In genomic region chr14:102323102-102323501, GRCh38 we compare ENCODE assay signal across 8 cellular contexts. TPM values are rescaled to one million over a fixed set of nuclear protein-coding genes. Genes with fewer than 3 reads are reported as not detected.
A peak's percentile ranks its signal among the peaks of the same experiment; 100 is the strongest.
DNase-seq lines count a peak whose midpoint lies in the region; ATAC-seq and TF ChIP-seq lines count a peak whose summit lies in the region.

No MANE protein-coding gene starts in this region.

- ATAC-seq in CD8-positive, alpha-beta T cell = no peak
- ATAC-seq in GM21529 (IDR thresholded peaks at IDR 0.05; ENCODE audit: unreplicated experiment) (no peak), GM21367 (IDR thresholded peaks at IDR 0.05; ENCODE audit: unreplicated experiment) (no peak)

- peaks cover 19% of the 10 kb centered on the region for H3K4me1 ChIP-seq in CD8-positive, alpha-beta T cell (ENCODE audit: insufficient read depth, low read length)
- H3K4me1 ChIP-seq in OCI-LY3 (ENCODE audit: low read length) (peaks cover 18% of the 10 kb centered on the region), mammary epithelial cell (ENCODE audit: insufficient read depth, low read length) (peaks cover 22% of the 10 kb centered on the region)

- H3K4me3 ChIP-seq in CD8-positive, alpha-beta T cell (ENCODE audit: low read depth, low read length) = no peak overlapping the region
- H3K4me3 ChIP-seq in OCI-LY3 (ENCODE audit: low read length) = no peak overlapping the region
- no peak overlapping the region for H3K4me3 ChIP-seq in mammary epithelial cell (replicated peaks in 1 of 3; ENCODE audit: insufficient read depth in 1 of 3, low read depth in 2 of 3, low read length in 3 of 3)

- H3K4me3 Mint-ChIP-seq in CD8-positive, alpha-beta T cell = no peak overlapping the region

- H3K4me2 ChIP-seq in OCI-LY3 (ENCODE audit: low read length) (no peak overlapping the region), mammary epithelial cell (ENCODE audit: insufficient read depth, low read depth, low read length) (peak overlapping the region; percentile 21)

- CTCF ChIA-PET in CD8-positive, alpha-beta T cell (lab: Charles Lee) = interaction anchor here (1.0 to 1.9 kb wide), 2 partner anchors 39 to 271 kb away, joined by 4 read pairs; partner anchors contain the start of genes CINP and TECPR2
- CTCF ChIA-PET in mammary epithelial cell (lab: Charles Lee; ENCODE audit: low non-redundant PET) = no interaction called here

- 1% methylated on average over 7 of the region's 8 CpGs for WGBS in mammary epithelial cell (ENCODE audit: low coverage, missing lambda C conversion rate)

- intact Hi-C loops in CD8-positive, alpha-beta T cell (cut with DNase I, micrococcal nuclease) = loop anchor here (1.0 to 5.0 kb wide), 2 partner anchors 362 to 454 kb away; partner anchors contain the start of gene TRAF3 (in 1 of the 2)
- intact Hi-C loops in mammary epithelial cell (cut with micrococcal nuclease) = no loop called here

- H3K79me2 ChIP-seq in OCI-LY3 (ENCODE audit: low read length) (peaks cover 15% of the 10 kb centered on the region), mammary epithelial cell (ENCODE audit: insufficient read depth, low read length) (peaks cover 15% of the 10 kb centered on the region)

- no peaks in the 10 kb centered on the region for H4K20me1 ChIP-seq in OCI-LY3 (ENCODE audit: insufficient read depth, low read length)
- no peaks in the 10 kb centered on the region for H4K20me1 ChIP-seq in mammary epithelial cell (ENCODE audit: insufficient read depth, low read length)

- H3K36me3 ChIP-seq in CD8-positive, alpha-beta T cell (ENCODE audit: insufficient read depth, low read length) = no peaks in the 10 kb centered on the region
- H3K36me3 ChIP-seq in OCI-LY3 (replicated peaks; ENCODE audit: low read depth, low read length) = no peaks in the 10 kb centered on the region
- no peaks in the 10 kb centered on the region for H3K36me3 ChIP-seq in mammary epithelial cell (ENCODE audit: insufficient read depth, low read length)

- dilution Hi-C loops in mammary epithelial cell (cut with HindIII; ENCODE audit: low sequenced_read_pairs) = loop anchor here (5.0 kb wide), 1 partner anchor 34 kb away; no protein-coding TSS in a partner anchor

- POLR2A ChIA-PET in CD8-positive, alpha-beta T cell (lab: Charles Lee) = no interaction called here

- peak overlapping the region; percentile 35 for H3K27ac Mint-ChIP-seq in CD8-positive, alpha-beta T cell

- H3K27me3 Mint-ChIP-seq in CD8-positive, alpha-beta T cell (ENCODE audit: low read depth) = no peaks in the 10 kb centered on the region

- no peak overlapping the region for H2AFZ ChIP-seq in OCI-LY3 (ENCODE audit: low read depth, low read length)
- no peak overlapping the region for H2AFZ ChIP-seq in mammary epithelial cell (ENCODE audit: low read depth, low read length)

- peak in 1 of 7 experiments; percentile 22 for DNase-seq in CD8-positive, alpha-beta T cell
- DNase-seq in HCEC 1CT (peak; percentile 77), mammary epithelial cell (peak; percentile 72)

- H3K4me1 Mint-ChIP-seq in CD8-positive, alpha-beta T cell (ENCODE audit: low read depth) = peaks cover 38% of the 10 kb centered on the region

- in situ Hi-C loops in mammary epithelial cell (cut with MboI; ENCODE audit: low sequenced_read_pairs in 2 of 2) = loop anchor here in 1 of 2 donors (25.0 kb wide), 1 partner anchor 236 kb away; the partner anchor contains the start of gene HSP90AA1

- peaks cover 25% of the 10 kb centered on the region for H3K36me3 Mint-ChIP-seq in CD8-positive, alpha-beta T cell

- BruUV-seq in mammary epithelial cell (replicated peaks; lab: Mats Ljungman, UMichigan) = no TSS peak

- no peaks in the 10 kb centered on the region for H3K9me3 ChIP-seq in CD8-positive, alpha-beta T cell (ENCODE audit: low read length)
- no peaks in the 10 kb centered on the region for H3K9me3 ChIP-seq in OCI-LY3 (ENCODE audit: insufficient read depth, low read length)
- no peaks in the 10 kb centered on the region for H3K9me3 ChIP-seq in mammary epithelial cell (replicated peaks; ENCODE audit: insufficient read depth, low read length)

- H3K27ac ChIP-seq in CD8-positive, alpha-beta T cell (ENCODE audit: low read depth, low read length) = no peak overlapping the region
- H3K27ac ChIP-seq in OCI-LY3 (ENCODE audit: low read length) (no peak overlapping the region), mammary epithelial cell (ENCODE audit: insufficient read depth, low read depth, low read length) (no peak overlapping the region), layer of hippocampus (ENCODE audit: low read depth, low read length) (peak overlapping the region; percentile 78), temporal lobe (ENCODE audit: low read depth, low read length) (peak overlapping the region; percentile 83)

- no peaks in the 10 kb centered on the region for H3K9me3 Mint-ChIP-seq in CD8-positive, alpha-beta T cell

- no peaks in the 10 kb centered on the region for H3K27me3 ChIP-seq in CD8-positive, alpha-beta T cell (ENCODE audit: insufficient read depth, low read length)
- no peaks in the 10 kb centered on the region for H3K27me3 ChIP-seq in OCI-LY3 (ENCODE audit: low read depth, low read length)
- H3K27me3 ChIP-seq in mammary epithelial cell (ENCODE audit: insufficient read depth, low read length) = no peaks in the 10 kb centered on the region
- H3K27me3 ChIP-seq in layer of hippocampus (ENCODE audit: control insufficient read depth, insufficient read depth, low read length) = no peaks in the 10 kb centered on the region

- H3K9ac ChIP-seq in OCI-LY3 (ENCODE audit: low read length) = no peak overlapping the region
- no peak overlapping the region for H3K9ac ChIP-seq in mammary epithelial cell (ENCODE audit: insufficient read depth, low read length)

- TF ChIP-seq CTCF in CD8-positive, alpha-beta T cell (IDR thresholded peaks at IDR 0.05) = no peak
- TF ChIP-seq CTCF in OCI-LY3 (IDR thresholded peaks at IDR 0.05; ENCODE audit: low read depth, low read length) (peak; percentile 61), mammary epithelial cell (conservative IDR thresholded peaks at IDR 0.05 in 1 of 2, IDR thresholded peaks at IDR 0.05 in 1 of 2; ENCODE audit: extremely low read depth in 1 of 2, insufficient read depth in 1 of 2, low read depth in 1 of 2, low read length in 2 of 2) (peak; percentile 81 to 85)

RNA-seq across cellular contexts. Expression of gene ZNF839, which starts 3.6 kb away (rescaled TPM):
- total RNA-seq in CD8-positive, alpha-beta T cell = 10 to 100 TPM; 25.9 to 28.1 TPM
- total RNA-seq in mammary epithelial cell (10 to 100 TPM; 12.0 to 14.1 TPM), temporal lobe (6.9 TPM)
- polyA plus RNA-seq in mammary epithelial cell = 8.3 TPM
- 17.3 TPM for polyA minus RNA-seq in mammary epithelial cell

RNA-seq across cellular contexts. Expression of gene MOK, which starts 18.1 kb away (rescaled TPM):
- total RNA-seq in CD8-positive, alpha-beta T cell = 1 to 10 TPM; 2.7 to 3.6 TPM
- total RNA-seq in mammary epithelial cell = 10 to 100 TPM; 41.6 to 49.0 TPM
- polyA plus RNA-seq in mammary epithelial cell = 38.3 TPM
- 9.1 TPM for polyA minus RNA-seq in mammary epithelial cell
- 22.9 TPM for total RNA-seq in temporal lobe

RNA-seq across cellular contexts. Expression of gene CINP, which starts 39.6 kb away (rescaled TPM):
- total RNA-seq in CD8-positive, alpha-beta T cell = 10 to 100 TPM; 15.9 to 19.2 TPM
- 10 to 100 TPM; 36.0 to 44.8 TPM for total RNA-seq in mammary epithelial cell
- polyA plus RNA-seq in mammary epithelial cell = 56.7 TPM
- 21.6 TPM for polyA minus RNA-seq in mammary epithelial cell
- total RNA-seq in temporal lobe = 27.8 TPM

RNA-seq across cellular contexts. Expression of gene TECPR2, which starts 39.6 kb away (rescaled TPM):
- 1 to 10 TPM; 3.4 to 5.8 TPM for total RNA-seq in CD8-positive, alpha-beta T cell
- total RNA-seq in mammary epithelial cell (10 to 100 TPM; 26.3 to 27.5 TPM), temporal lobe (18.4 TPM)
- 6.3 TPM for polyA plus RNA-seq in mammary epithelial cell
- 17.8 TPM for polyA minus RNA-seq in mammary epithelial cell

Comparison
In these comparisons a context has a peak if more than half of its experiments do, and no peak if none do; other contexts are left out.
1. H3K27ac ChIP-seq: peak in layer of hippocampus (single experiment) and temporal lobe (single experiment); none in CD8-positive, alpha-beta T cell (single experiment), OCI-LY3 (single experiment) and mammary epithelial cell (single experiment).